Comparison of ENCODE assay signal across 21 cellular contexts in genomic region chr2:9707008-9707407, GRCh38.
"Had no signal": no experiment of that assay in that cellular context is flagged by ENCODE, and none has a peak within 500 bp of the region (broad histone marks: within the 10 kb centered on the region; RNA-seq: fewer than 3 reads in every experiment).

No MANE protein-coding gene starts in this region.

- ATAC-seq: activated CD8-positive, alpha-beta T cell treated with anti-CD3 and anti-CD28 coated beads for 36 hours; activated T-helper 17 cell treated with anti-CD3 and anti-CD28 coated beads, Interleukin-2, amount 50 U/mL, for 72 hours; heart right ventricle; left ventricle myocardium superior; mucosa of descending colon; naive thymus-derived CD4-positive, alpha-beta T cell; psoas muscle; right cardiac atrium had no signal

- H3K27ac Mint-ChIP-seq: activated B cell treated with CpG ODN at 0.5 μM for 24 hours; activated CD8-positive, alpha-beta T cell treated with anti-CD3 and anti-CD28 coated beads for 36 hours; activated naive CD8-positive, alpha-beta T cell treated with anti-CD3 and anti-CD28 coated beads for 36 hours; activated T-helper 17 cell treated with anti-CD3 and anti-CD28 coated beads, Interleukin-2, amount 50 U/mL, for 72 hours; stimulated activated naive CD8-positive, alpha-beta T cell treated with anti-CD3 and anti-CD28 coated beads, Interleukin-15, Interleukin-2, amounts not matched to agents 100 ng/mL and 50 ng/mL, for 24 hours had no signal

- H3K36me3 Mint-ChIP-seq: activated naive CD8-positive, alpha-beta T cell treated with anti-CD3 and anti-CD28 coated beads for 36 hours; neural progenitor cell had no signal

- H3K9me3 Mint-ChIP-seq: activated B cell treated with CpG ODN at 0.5 μM for 24 hours; activated CD8-positive, alpha-beta T cell treated with anti-CD3 and anti-CD28 coated beads for 36 hours; activated naive CD8-positive, alpha-beta T cell treated with anti-CD3 and anti-CD28 coated beads for 36 hours; activated T-helper 17 cell treated with anti-CD3 and anti-CD28 coated beads, Interleukin-2, amount 50 U/mL, for 72 hours; stimulated activated naive CD8-positive, alpha-beta T cell treated with anti-CD3 and anti-CD28 coated beads, Interleukin-15, Interleukin-2, amounts not matched to agents 100 ng/mL and 50 ng/mL, for 24 hours had no signal

- DNase-seq: activated B cell treated with CpG ODN at 0.5 μM for 24 hours; activated CD4-positive, alpha-beta T cell treated with anti-CD3 and anti-CD28 coated beads for 4 hours; activated CD8-positive, alpha-beta T cell treated with anti-CD3 and anti-CD28 coated beads for 36 hours; activated naive CD4-positive, alpha-beta T cell; activated naive CD8-positive, alpha-beta T cell treated with anti-CD3 and anti-CD28 coated beads for 36 hours; activated T-cell treated with anti-CD3 and anti-CD28 coated beads, Interleukin-2, amount 50 U/mL, for 1 hour; amniotic stem cell; dermis blood vessel endothelial cell; effector memory CD4-positive, alpha-beta T cell; esophagus squamous epithelium; heart right ventricle; left ventricle myocardium superior; mucosa of descending colon; naive thymus-derived CD4-positive, alpha-beta T cell; psoas muscle; right cardiac atrium; transverse colon; uterus had no signal

- H3K27me3 Mint-ChIP-seq: activated CD8-positive, alpha-beta T cell treated with anti-CD3 and anti-CD28 coated beads for 36 hours; activated naive CD8-positive, alpha-beta T cell treated with anti-CD3 and anti-CD28 coated beads for 36 hours; activated T-helper 17 cell treated with anti-CD3 and anti-CD28 coated beads, Interleukin-2, amount 50 U/mL, for 72 hours; stimulated activated naive CD8-positive, alpha-beta T cell treated with anti-CD3 and anti-CD28 coated beads, Interleukin-15, Interleukin-2, amounts not matched to agents 100 ng/mL and 50 ng/mL, for 24 hours had no signal

- H3K4me1 Mint-ChIP-seq: activated B cell treated with CpG ODN at 0.5 μM for 24 hours had no signal

- H3K4me3 Mint-ChIP-seq: activated B cell treated with CpG ODN at 0.5 μM for 24 hours; activated CD8-positive, alpha-beta T cell treated with anti-CD3 and anti-CD28 coated beads for 36 hours; activated naive CD8-positive, alpha-beta T cell treated with anti-CD3 and anti-CD28 coated beads for 36 hours; activated T-helper 17 cell treated with anti-CD3 and anti-CD28 coated beads, Interleukin-2, amount 50 U/mL, for 72 hours; naive thymus-derived CD4-positive, alpha-beta T cell; neural progenitor cell; stimulated activated naive CD8-positive, alpha-beta T cell treated with anti-CD3 and anti-CD28 coated beads, Interleukin-15, Interleukin-2, amounts not matched to agents 100 ng/mL and 50 ng/mL, for 24 hours had no signal
